Comparison of ENCODE assay signal across 12 cellular contexts in the genomic region with DNA sequence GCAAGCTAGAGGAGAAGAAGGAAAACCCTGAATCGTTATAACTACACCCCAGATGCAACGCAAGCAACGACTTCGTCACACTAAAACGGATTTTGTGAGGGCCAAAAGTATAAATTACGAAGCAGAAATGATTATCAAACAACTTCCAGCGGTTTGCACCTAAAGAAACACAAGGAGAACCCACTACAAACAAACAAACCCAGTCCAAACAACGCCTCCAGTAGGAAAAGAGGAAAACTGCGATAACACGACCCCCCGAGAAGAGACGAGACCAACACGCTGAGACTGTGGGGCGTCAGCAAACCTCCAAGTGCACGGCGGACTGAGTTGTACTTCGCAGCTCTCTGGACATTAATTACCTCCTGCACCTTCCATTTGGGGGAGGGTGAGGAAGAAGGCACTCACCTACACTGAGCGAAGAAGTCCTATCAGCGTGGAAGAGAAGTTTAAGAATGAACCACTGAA. TPM values are rescaled to one million over a fixed set of nuclear protein-coding genes. Genes with fewer than 3 reads are reported as not detected.
A peak's percentile ranks its signal among the peaks of the same experiment; 100 is the strongest.
DNase-seq lines count a peak whose midpoint lies in the region; ATAC-seq and TF ChIP-seq lines count a peak whose summit lies in the region.
"Had no signal": no experiment of that assay in that cellular context is flagged by ENCODE, and none has a peak within 500 bp of the region (broad histone marks: within the 10 kb centered on the region; RNA-seq: fewer than 3 reads in every experiment).

A gene (plus strand): TSS at position 51 of the 465 bp plus-strand sequence. CDS start 879 bp downstream, outside the sequence.

- H3K9ac ChIP-seq in iPS-18a (ENCODE audit: low read length): no peak within 1 kb of the TSS

- TF ChIP-seq CTCF in retinal pigment epithelial cell (conservative IDR thresholded peaks at IDR 0.05; ENCODE audit: low read depth, low read length): peak; percentile 9

- H3K27me3 ChIP-seq in iPS-18a (ENCODE audit: control insufficient read depth, insufficient read depth, low read length) (peaks cover 88% of the 10 kb centered on the region), SJCRH30 (no peaks in the 10 kb centered on the region)

- peak; percentile 40 for DNase-seq in ELF-1 (ENCODE audit: low read depth, low spot score)
- peak; percentile 53 for DNase-seq in astrocyte of the hippocampus (ENCODE audit: low read depth, low spot score)
- DNase-seq in retinal pigment epithelial cell (ENCODE audit: low read depth): no peak
- DNase-seq in activated CD4-positive, alpha-beta T cell treated with anti-CD3 and anti-CD28 coated beads for 4 hours: no peak
- DNase-seq in stimulated activated CD4-positive, alpha-beta T cell treated with anti-CD3 and anti-CD28 coated beads, Interleukin-4, amount 100 ng/mL, for 24 hours: no peak
- no peak for DNase-seq in SJCRH30
- DNase-seq: activated CD4-positive, alpha-beta T cell treated with anti-CD3 and anti-CD28 coated beads, Interleukin-2, amount 10 ng/mL, durations not matched to agents 7 days and 5 days; activated naive CD4-positive, alpha-beta T cell treated with anti-CD3 and anti-CD28 coated beads, Interleukin-2, amount 50 U/mL, for 16 hours; natural killer cell; NCI-H2171 treated with DMSO at 0.1 percent for 48 hours had no signal

- no peak for ATAC-seq in HG02852 (IDR thresholded peaks at IDR 0.05; ENCODE audit: unreplicated experiment)
- ATAC-seq: natural killer cell had no signal

- H3K4me1 ChIP-seq in iPS-18a (ENCODE audit: control insufficient read depth, low read depth, low read length) (peaks cover 19% of the 10 kb centered on the region), SJCRH30 (no peaks in the 10 kb centered on the region)

- H3K36me3 ChIP-seq in iPS-18a (ENCODE audit: control insufficient read depth, low read depth, low read length) (no peaks in the 10 kb centered on the region), SJCRH30 (no peaks in the 10 kb centered on the region)

- no peaks in the 10 kb centered on the region for H3K9me3 ChIP-seq in iPS-18a (ENCODE audit: control insufficient read depth, low read depth, low read length)
- no peaks in the 10 kb centered on the region for H3K9me3 ChIP-seq in SJCRH30 (replicated peaks)

- H3K4me3 ChIP-seq in iPS-18a (ENCODE audit: low read length) (peak within 1 kb of the TSS; percentile 73), retinal pigment epithelial cell (ENCODE audit: low read length) (peak within 1 kb of the TSS; percentile 89), SJCRH30 (no peak within 1 kb of the TSS)

- H3K27ac ChIP-seq in iPS-18a (ENCODE audit: low read length) (no peak within 1 kb of the TSS), SJCRH30 (no peak within 1 kb of the TSS)

RNA-seq across cellular contexts. Expression of the gene that starts here (rescaled TPM):
- not detected in 2 replicates for total RNA-seq in SJCRH30 (2014; rRNA removed; shearing (Covaris generic))
- total RNA-seq: activated CD4-positive, alpha-beta T cell treated with anti-CD3 and anti-CD28 coated beads, Interleukin-2, amount 10 ng/mL, durations not matched to agents 7 days and 5 days; natural killer cell had no signal

Comparison
In these comparisons a context has a peak if more than half of its experiments do, and no peak if none do; other contexts are left out.
1. DNase-seq: peak in ELF-1 (single experiment) and astrocyte of the hippocampus (single experiment); none in retinal pigment epithelial cell (single experiment), activated CD4-positive, alpha-beta T cell treated with anti-CD3 and anti-CD28 coated beads for 4 hours (0 of 2), stimulated activated CD4-positive, alpha-beta T cell treated with anti-CD3 and anti-CD28 coated beads, Interleukin-4, amount 100 ng/mL, for 24 hours (single experiment) and SJCRH30 (0 of 2).